10 cellular contexts compared by ENCODE assay signal in the genomic region with DNA sequence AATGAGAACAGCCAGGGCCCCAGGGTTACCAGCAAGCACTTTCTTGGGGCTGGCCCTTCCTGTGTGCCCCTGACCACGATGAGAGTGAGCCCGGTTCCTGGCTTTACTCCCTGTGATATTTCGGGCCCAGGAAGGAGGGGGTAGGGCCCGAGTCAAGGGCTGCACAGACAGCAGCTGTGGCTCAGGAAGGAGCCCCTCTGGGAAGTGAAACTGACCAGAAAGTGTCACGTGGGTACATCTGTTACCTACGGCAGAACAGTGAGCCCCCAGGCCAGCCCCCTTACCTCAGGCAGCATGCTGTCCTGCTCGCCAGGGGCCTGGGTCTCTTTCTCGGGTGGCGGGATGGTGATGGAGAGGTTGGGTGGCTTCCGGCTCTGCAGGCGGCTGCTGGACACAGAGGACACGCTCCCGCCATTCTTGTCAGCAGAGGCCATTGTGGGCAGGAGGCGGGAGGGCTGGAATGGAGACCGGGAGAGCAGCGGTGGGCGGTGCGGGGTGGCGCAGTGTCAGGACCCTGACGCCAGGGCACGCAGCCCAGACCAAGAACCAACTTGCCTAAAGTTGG. TPM values are rescaled to one million over a fixed set of nuclear protein-coding genes. Genes with fewer than 3 reads are reported as not detected.
DNase-seq lines count a peak whose midpoint lies in the region; ATAC-seq and TF ChIP-seq lines count a peak whose summit lies in the region.
"Had no signal": no experiment of that assay in that cellular context is flagged by ENCODE, and none has a peak within 500 bp of the region (broad histone marks: within the 10 kb centered on the region; RNA-seq: fewer than 3 reads in every experiment).

No MANE protein-coding gene starts in this region.

- H3K9me3 ChIP-seq in esophagus muscularis mucosa (no peaks in the 10 kb centered on the region), testis (no peaks in the 10 kb centered on the region)
- H3K9me3 ChIP-seq: A549 had no signal

- H3K4me1 ChIP-seq in esophagus muscularis mucosa, result peaks cover 0 to 10% (median 3%) of the 10 kb centered on the region in 4 donors
- peaks cover 13% of the 10 kb centered on the region for H3K4me1 ChIP-seq in testis

- H3K4me3 Mint-ChIP-seq in activated CD4-positive, alpha-beta T cell treated with anti-CD3 and anti-CD28 coated beads, Interleukin-2, amount 10 ng/mL, durations not matched to agents 7 days and 5 days, result no peak overlapping the region
- no peak overlapping the region for H3K4me3 Mint-ChIP-seq in activated T-helper 2 cell treated with anti-CD3 and anti-CD28 coated beads, Interferon-gamma antibody, Interleukin-2, Interleukin-4, amounts not matched to agents 10 μg/mL and 5 μg/mL and 100 μg/mL, durations not matched to agents 14 hours and 24 hours and 36 hours (ENCODE audit: low read depth)
- H3K4me3 Mint-ChIP-seq: T-helper 1 cell treated with Interleukin-12 subunit alpha and Interleukin-12 subunit beta and Interleukin-4 antibody, amounts not matched to agents 30 μg/mL and 1 μg/mL, for 36 hours had no signal

- H3K27me3 ChIP-seq in esophagus muscularis mucosa (no peaks in the 10 kb centered on the region), testis (no peaks in the 10 kb centered on the region)

- H3K27me3 Mint-ChIP-seq in activated CD4-positive, alpha-beta T cell treated with anti-CD3 and anti-CD28 coated beads, Interleukin-2, amount 10 ng/mL, durations not matched to agents 7 days and 5 days, result no peaks in the 10 kb centered on the region
- no peaks in the 10 kb centered on the region for H3K27me3 Mint-ChIP-seq in activated T-helper 2 cell treated with anti-CD3 and anti-CD28 coated beads, Interferon-gamma antibody, Interleukin-2, Interleukin-4, amounts not matched to agents 10 μg/mL and 5 μg/mL and 100 μg/mL, durations not matched to agents 14 hours and 24 hours and 36 hours (ENCODE audit: low read depth)

- POLR2A ChIA-PET in activated CD4-positive, alpha-beta T cell treated with anti-CD3 and anti-CD28 coated beads, Interleukin-2, amount 10 ng/mL, durations not matched to agents 7 days and 5 days (lab: Charles Lee), result no interaction called here

- no peak for DNase-seq in activated CD4-positive, alpha-beta T cell treated with anti-CD3 and anti-CD28 coated beads, Interleukin-2, amount 10 ng/mL, durations not matched to agents 7 days and 5 days
- DNase-seq in activated CD4-positive, alpha-beta T cell treated with anti-CD3 and anti-CD28 coated beads, Interleukin-2, amount 50 U/mL, for 4 hours, result no peak
- DNase-seq in esophagus muscularis mucosa (ENCODE audit: extremely low spot score), result no peak
- DNase-seq in testis, result peak; percentile 44
- no peak for DNase-seq in HuH-7 (ENCODE audit: low spot score)
- no peak for DNase-seq in SKM-1 (lab: John Stamatoyannopoulos, UW; ENCODE audit: unreplicated experiment)
- no peak for DNase-seq in activated T-helper 2 cell treated with anti-CD3 and anti-CD28 coated beads, Interferon-gamma antibody, Interleukin-2, Interleukin-4, amounts not matched to agents 10 μg/mL and 5 μg/mL and 100 μg/mL, durations not matched to agents 14 hours and 24 hours and 36 hours (ENCODE audit: low spot score)

- H3K4me1 Mint-ChIP-seq in activated CD4-positive, alpha-beta T cell treated with anti-CD3 and anti-CD28 coated beads, Interleukin-2, amount 10 ng/mL, durations not matched to agents 7 days and 5 days, result peaks cover 23% of the 10 kb centered on the region
- H3K4me1 Mint-ChIP-seq in activated T-helper 2 cell treated with anti-CD3 and anti-CD28 coated beads, Interferon-gamma antibody, Interleukin-2, Interleukin-4, amounts not matched to agents 10 μg/mL and 5 μg/mL and 100 μg/mL, durations not matched to agents 14 hours and 24 hours and 36 hours (ENCODE audit: low read depth), result peaks cover 2% of the 10 kb centered on the region

- TF ChIP-seq CTCF in esophagus muscularis mucosa (IDR thresholded peaks at IDR 0.05), result no peak
- no peak for TF ChIP-seq CTCF in testis (IDR thresholded peaks at IDR 0.05)

- peak overlapping the region in 1 of 4 donors; percentile 3 for H3K4me3 ChIP-seq in esophagus muscularis mucosa
- H3K4me3 ChIP-seq in testis, result no peak overlapping the region
- H3K4me3 ChIP-seq: A549 had no signal

- intact Hi-C loops in esophagus muscularis mucosa (cut with DNase I) (no loop called here), testis (cut with DNase I; ENCODE audit: low total_unique reads) (no loop called here)
- intact Hi-C loops in activated T-helper 2 cell treated with anti-CD3 and anti-CD28 coated beads, Interferon-gamma antibody, Interleukin-2, Interleukin-4, amounts not matched to agents 10 μg/mL and 5 μg/mL and 100 μg/mL, durations not matched to agents 14 hours and 24 hours and 36 hours (cut with micrococcal nuclease), result no loop called here

- H3K36me3 Mint-ChIP-seq in activated CD4-positive, alpha-beta T cell treated with anti-CD3 and anti-CD28 coated beads, Interleukin-2, amount 10 ng/mL, durations not matched to agents 7 days and 5 days (ENCODE audit: low read depth), result peaks cover 16% of the 10 kb centered on the region
- H3K36me3 Mint-ChIP-seq in activated T-helper 2 cell treated with anti-CD3 and anti-CD28 coated beads, Interferon-gamma antibody, Interleukin-2, Interleukin-4, amounts not matched to agents 10 μg/mL and 5 μg/mL and 100 μg/mL, durations not matched to agents 14 hours and 24 hours and 36 hours (ENCODE audit: low read depth), result peaks cover 24% of the 10 kb centered on the region

- TF ChIP-seq POLR2A in esophagus muscularis mucosa (IDR thresholded peaks at IDR 0.05; ENCODE audit: low read depth) (no peak), testis (IDR thresholded peaks at IDR 0.05) (no peak)

- 69% methylated on average over 15 of the region's 21 CpGs for WGBS in esophagus muscularis mucosa
- 70 to 75% methylated on average over 3 to 19 of the region's 21 CpGs for WGBS in testis, 2 donors

- H3K27ac Mint-ChIP-seq in activated CD4-positive, alpha-beta T cell treated with anti-CD3 and anti-CD28 coated beads, Interleukin-2, amount 10 ng/mL, durations not matched to agents 7 days and 5 days, result peak overlapping the region; percentile 69
- no peak overlapping the region for H3K27ac Mint-ChIP-seq in activated T-helper 2 cell treated with anti-CD3 and anti-CD28 coated beads, Interferon-gamma antibody, Interleukin-2, Interleukin-4, amounts not matched to agents 10 μg/mL and 5 μg/mL and 100 μg/mL, durations not matched to agents 14 hours and 24 hours and 36 hours

- H3K9me3 Mint-ChIP-seq in activated CD4-positive, alpha-beta T cell treated with anti-CD3 and anti-CD28 coated beads, Interleukin-2, amount 10 ng/mL, durations not matched to agents 7 days and 5 days, result no peaks in the 10 kb centered on the region
- H3K9me3 Mint-ChIP-seq in activated T-helper 2 cell treated with anti-CD3 and anti-CD28 coated beads, Interferon-gamma antibody, Interleukin-2, Interleukin-4, amounts not matched to agents 10 μg/mL and 5 μg/mL and 100 μg/mL, durations not matched to agents 14 hours and 24 hours and 36 hours, result no peaks in the 10 kb centered on the region
- H3K9me3 Mint-ChIP-seq: T-helper 1 cell treated with Interleukin-12 subunit alpha and Interleukin-12 subunit beta and Interleukin-4 antibody, amounts not matched to agents 30 μg/mL and 1 μg/mL, for 36 hours had no signal

- no peak for TF ChIP-seq EP300 in esophagus muscularis mucosa (IDR thresholded peaks at IDR 0.05)

- H3K27ac ChIP-seq in esophagus muscularis mucosa (replicated peaks in 1 of 4) (peak overlapping the region; percentile 5 to 50 (median 20)), testis (peak overlapping the region; percentile 64 to 78)

- ATAC-seq in HG03378 (IDR thresholded peaks at IDR 0.05; ENCODE audit: unreplicated experiment), result peak; percentile 56
- ATAC-seq: A549 had no signal

- CTCF ChIA-PET in activated CD4-positive, alpha-beta T cell treated with anti-CD3 and anti-CD28 coated beads, Interleukin-2, amount 10 ng/mL, durations not matched to agents 7 days and 5 days (lab: Charles Lee), result interaction anchor here (0.6 to 1.0 kb wide), 2 partner anchors 9 to 23 kb away, joined by 3 to 4 read pairs; no protein-coding TSS in a partner anchor

- H3K36me3 ChIP-seq in esophagus muscularis mucosa (peaks cover 0 to 46% (median 8%) of the 10 kb centered on the region in 4 donors), testis (ENCODE audit: low read depth, missing control alignments) (no peaks in the 10 kb centered on the region)

RNA-seq across cellular contexts. Expression of gene AANAT, which starts 13.8 kb away (rescaled TPM):
- not detected for total RNA-seq in activated CD4-positive, alpha-beta T cell treated with anti-CD3 and anti-CD28 coated beads, Interleukin-2, amount 10 ng/mL, durations not matched to agents 7 days and 5 days
- total RNA-seq in esophagus muscularis mucosa (not detected), testis (1 to 10 TPM; 2.0 to 4.3 TPM)
- polyA plus RNA-seq in testis (ENCODE audit: insufficient read depth, low read depth, low replicate concordance), result 4.4 TPM
- total RNA-seq in activated T-helper 2 cell treated with anti-CD3 and anti-CD28 coated beads, Interferon-gamma antibody, Interleukin-2, Interleukin-4, amounts not matched to agents 10 μg/mL and 5 μg/mL and 100 μg/mL, durations not matched to agents 14 hours and 24 hours and 36 hours, result 0.18 TPM in 1 of 2 replicates, not detected in the other

RNA-seq across cellular contexts. Expression of gene RHBDF2, which starts 20.1 kb away (rescaled TPM):
- 10 to 100 TPM; 37.1 to 41.6 TPM for total RNA-seq in activated CD4-positive, alpha-beta T cell treated with anti-CD3 and anti-CD28 coated beads, Interleukin-2, amount 10 ng/mL, durations not matched to agents 7 days and 5 days
- total RNA-seq in esophagus muscularis mucosa (10 to 100 TPM; 12.9 to 22.5 (median 15.4) TPM), testis (10 to 100 TPM; 26.3 to 30.2 TPM)
- 9.7 TPM for polyA plus RNA-seq in testis (ENCODE audit: insufficient read depth, low read depth, low replicate concordance)
- total RNA-seq in activated T-helper 2 cell treated with anti-CD3 and anti-CD28 coated beads, Interferon-gamma antibody, Interleukin-2, Interleukin-4, amounts not matched to agents 10 μg/mL and 5 μg/mL and 100 μg/mL, durations not matched to agents 14 hours and 24 hours and 36 hours, result 45.3 and 48.5 TPM in 2 replicates

RNA-seq across cellular contexts. Expression of gene UBE2O, which starts 28.2 kb away (rescaled TPM):
- total RNA-seq in activated CD4-positive, alpha-beta T cell treated with anti-CD3 and anti-CD28 coated beads, Interleukin-2, amount 10 ng/mL, durations not matched to agents 7 days and 5 days, result 10 to 100 TPM; 30.5 to 31.3 TPM
- total RNA-seq in esophagus muscularis mucosa (10 to 100 TPM; 14.1 to 21.7 (median 19.0) TPM), testis (10 to 100 TPM; 56.6 to 58.0 TPM)
- 40.6 TPM for polyA plus RNA-seq in testis (ENCODE audit: insufficient read depth, low read depth, low replicate concordance)
- total RNA-seq in activated T-helper 2 cell treated with anti-CD3 and anti-CD28 coated beads, Interferon-gamma antibody, Interleukin-2, Interleukin-4, amounts not matched to agents 10 μg/mL and 5 μg/mL and 100 μg/mL, durations not matched to agents 14 hours and 24 hours and 36 hours, result 46.0 and 46.5 TPM in 2 replicates

RNA-seq across cellular contexts. Expression of gene CYGB, which starts 56.3 kb away (rescaled TPM):
- total RNA-seq in activated CD4-positive, alpha-beta T cell treated with anti-CD3 and anti-CD28 coated beads, Interleukin-2, amount 10 ng/mL, durations not matched to agents 7 days and 5 days, result not detected
- 10 to 100 TPM; 10.8 to 23.5 (median 20.7) TPM for total RNA-seq in esophagus muscularis mucosa
- total RNA-seq in testis, result 1 to 10 TPM; 3.4 to 7.2 TPM
- 9.9 TPM for polyA plus RNA-seq in testis (ENCODE audit: insufficient read depth, low read depth, low replicate concordance)
- total RNA-seq in activated T-helper 2 cell treated with anti-CD3 and anti-CD28 coated beads, Interferon-gamma antibody, Interleukin-2, Interleukin-4, amounts not matched to agents 10 μg/mL and 5 μg/mL and 100 μg/mL, durations not matched to agents 14 hours and 24 hours and 36 hours, result not detected in 2 replicates

RNA-seq across cellular contexts. Expression of gene PRCD, which starts 58.7 kb away (rescaled TPM):
- not detected for total RNA-seq in activated CD4-positive, alpha-beta T cell treated with anti-CD3 and anti-CD28 coated beads, Interleukin-2, amount 10 ng/mL, durations not matched to agents 7 days and 5 days
- total RNA-seq in esophagus muscularis mucosa (1 to 10 TPM; 1.2 to 5.1 (median 3.8) TPM), testis (1 to 10 TPM; 3.2 to 3.8 TPM)
- polyA plus RNA-seq in testis (ENCODE audit: insufficient read depth, low read depth, low replicate concordance), result 4.6 TPM
- not detected in 2 replicates for total RNA-seq in activated T-helper 2 cell treated with anti-CD3 and anti-CD28 coated beads, Interferon-gamma antibody, Interleukin-2, Interleukin-4, amounts not matched to agents 10 μg/mL and 5 μg/mL and 100 μg/mL, durations not matched to agents 14 hours and 24 hours and 36 hours
- polyA plus RNA-seq: A549 had no signal
